Comparison of ENCODE assay signal across 8 cellular contexts in genomic region chr14:30227871-30228270, GRCh38.
A peak's percentile ranks its signal among the peaks of the same experiment; 100 is the strongest.
DNase-seq lines count a peak whose midpoint lies in the region; ATAC-seq and TF ChIP-seq lines count a peak whose summit lies in the region.
"Had no signal": no experiment of that assay in that cellular context is flagged by ENCODE, and none has a peak within 500 bp of the region (broad histone marks: within the 10 kb centered on the region; RNA-seq: fewer than 3 reads in every experiment).

No MANE protein-coding gene starts in this region.

- H3K36me3 ChIP-seq in left lung: no peaks in the 10 kb centered on the region
- no peaks in the 10 kb centered on the region for H3K36me3 ChIP-seq in aorta (ENCODE audit: control insufficient read depth in 1 of 2, insufficient read depth in 2 of 2, low read length in 1 of 2)

- H3K27me3 ChIP-seq in left lung (no peaks in the 10 kb centered on the region), aorta (ENCODE audit: control insufficient read depth in 1 of 2, insufficient read depth in 2 of 2, low read length in 1 of 2) (no peaks in the 10 kb centered on the region)

- no peak overlapping the region for H3K4me3 ChIP-seq in coronary artery
- no peak overlapping the region for H3K4me3 ChIP-seq in left lung
- no peak overlapping the region for H3K4me3 ChIP-seq in aorta (ENCODE audit: low read length in 2 of 2)

- no peaks in the 10 kb centered on the region for H3K4me1 ChIP-seq in left lung
- peaks cover 9 to 12% of the 10 kb centered on the region in 2 donors for H3K4me1 ChIP-seq in aorta (ENCODE audit: control insufficient read depth in 1 of 2, insufficient read depth in 2 of 2, low read length in 2 of 2)

- DNase-seq in LoVo (ENCODE audit: low spot score) (peak; percentile 20), coronary artery (ENCODE audit: low spot score) (no peak), left lung (no peak), aorta (peak in 1 of 2 donors; percentile 50), NOMO-1 treated with dmso at 0.1 percent for 144 hours (lab: John Stamatoyannopoulos, UW; ENCODE audit: unreplicated experiment) (no peak)
- DNase-seq: GDM1 had no signal

- whole genome bisulfite sequencing in aorta, 2 donors: 3 to 5% methylated on average over 2 of the region's 2 CpGs

- H3K27ac ChIP-seq in coronary artery (peak overlapping the region; percentile 44 to 71), left lung (no peak overlapping the region), aorta (ENCODE audit: low read depth in 1 of 2, low read length in 2 of 2) (peak overlapping the region; percentile 36 to 84)

- ATAC-seq in left lung (peak; percentile 20), aorta (ENCODE audit: low FRiP score) (no peak), HG03095 (IDR thresholded peaks at IDR 0.05; ENCODE audit: unreplicated experiment) (no peak), HG02970 (IDR thresholded peaks at IDR 0.05; ENCODE audit: low FRiP score, unreplicated experiment) (no peak)

- TF ChIP-seq CTCF in coronary artery (IDR thresholded peaks at IDR 0.05) (no peak), left lung (IDR thresholded peaks at IDR 0.05) (no peak)

- no peaks in the 10 kb centered on the region for H3K9me3 ChIP-seq in left lung
- no peaks in the 10 kb centered on the region for H3K9me3 ChIP-seq in aorta (ENCODE audit: control insufficient read depth, low read length)

- intact Hi-C loops in left lung (cut with DNase I): no loop called here
- intact Hi-C loops in aorta (cut with DNase I): loop anchor here in 1 of 2 donors (10.0 kb wide), 1 partner anchor 303 kb away; the partner anchor contains the start of gene PRKD1

Comparison
In these comparisons a context has a peak if more than half of its experiments do, and no peak if none do; other contexts are left out.
1. H3K27ac ChIP-seq: peak in coronary artery (2 of 2) and aorta (2 of 2); none in left lung (0 of 2).